In the genomic region with DNA sequence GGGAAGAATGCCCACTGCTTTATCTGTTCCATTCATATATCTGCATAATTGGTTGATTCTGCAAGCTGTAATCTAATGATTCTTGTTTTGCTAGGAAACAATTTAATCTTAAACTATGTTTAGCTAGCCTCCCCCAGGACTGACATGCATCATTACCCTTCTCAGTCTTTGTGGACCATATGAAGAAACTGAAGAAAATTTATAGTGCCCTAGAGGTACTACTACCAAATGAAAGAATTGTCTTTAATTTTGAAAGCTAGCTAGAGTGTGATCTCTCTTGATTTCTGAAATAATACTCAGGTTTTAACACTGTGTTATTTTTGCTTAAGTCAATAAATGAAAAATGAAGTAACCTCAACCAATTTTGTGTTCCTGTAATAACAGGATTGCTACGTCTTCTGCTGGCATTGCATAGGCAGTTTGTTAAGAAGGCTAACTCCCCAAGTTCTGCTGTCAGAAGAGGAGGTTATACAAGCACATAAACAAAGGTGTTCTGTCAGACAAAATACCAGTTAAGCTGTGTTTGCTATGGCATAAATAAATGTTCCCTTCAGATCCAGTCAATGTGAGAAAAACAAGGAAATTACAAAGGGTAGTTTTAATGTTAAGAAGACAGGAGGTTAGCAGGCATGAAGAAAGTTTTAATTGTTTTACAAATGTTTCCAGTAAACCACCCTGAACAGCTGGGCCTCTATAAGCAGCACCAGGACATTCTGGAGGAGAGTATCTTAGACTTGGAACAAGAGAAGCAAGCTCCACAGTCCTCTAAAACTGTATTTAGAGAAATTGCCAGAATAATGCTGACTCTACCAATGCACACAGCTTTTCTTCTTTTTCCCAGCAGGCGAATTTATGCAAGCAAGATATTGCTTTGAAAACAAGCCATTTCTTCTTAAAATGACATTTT, we compare ENCODE assay signal across 16 cellular contexts.
DNase-seq lines count a peak whose midpoint lies in the region; ATAC-seq and TF ChIP-seq lines count a peak whose summit lies in the region.
"Had no signal": no experiment of that assay in that cellular context is flagged by ENCODE, and none has a peak within 500 bp of the region (broad histone marks: within the 10 kb centered on the region; RNA-seq: fewer than 3 reads in every experiment).

No MANE protein-coding gene starts in this region.

- no peak for TF ChIP-seq EP300 in gastroesophageal sphincter (IDR thresholded peaks at IDR 0.05)

- peaks cover 16% of the 10 kb centered on the region for H3K36me3 Mint-ChIP-seq in nephron progenitor cell (ENCODE audit: low read depth)

- peak overlapping the region; percentile 78 for H3K27ac ChIP-seq in A673 (ENCODE audit: low read depth, low read length, poor library complexity, severe bottlenecking)
- H3K27ac ChIP-seq in HUES48 (ENCODE audit: low read depth, low read length), result peak overlapping the region; percentile 36
- H3K27ac ChIP-seq in gastroesophageal sphincter, result peak overlapping the region in 1 of 4 donors; percentile 20
- no peak overlapping the region for H3K27ac ChIP-seq in Peyer's patch
- H3K27ac ChIP-seq: RWPE1, SJCRH30 had no signal

- TF ChIP-seq POLR2A in gastroesophageal sphincter (IDR thresholded peaks at IDR 0.05), result no peak
- no peak for TF ChIP-seq POLR2A in Peyer's patch (IDR thresholded peaks at IDR 0.05)
- no peak for TF ChIP-seq POLR2A in erythroblast (IDR thresholded peaks at IDR 0.05; ENCODE audit: low read length)

- H3K9me3 ChIP-seq in A673 (ENCODE audit: low read depth, low read length, poor library complexity, severe bottlenecking) (no peaks in the 10 kb centered on the region), HUES48 (ENCODE audit: control insufficient read depth, insufficient read depth, low read length) (no peaks in the 10 kb centered on the region), gastroesophageal sphincter (no peaks in the 10 kb centered on the region), Peyer's patch (no peaks in the 10 kb centered on the region)
- H3K9me3 ChIP-seq: SJCRH30 had no signal

- H3K36me3 ChIP-seq in A673 (ENCODE audit: insufficient read depth, low read length, poor library complexity, severe bottlenecking) (no peaks in the 10 kb centered on the region), HUES48 (ENCODE audit: control insufficient read depth, insufficient read depth, low read length) (no peaks in the 10 kb centered on the region), gastroesophageal sphincter (no peaks in the 10 kb centered on the region), Peyer's patch (no peaks in the 10 kb centered on the region)
- H3K36me3 ChIP-seq: SJCRH30 had no signal

- H3K27ac Mint-ChIP-seq in nephron progenitor cell, result peak overlapping the region; percentile 95

- H3K27me3 Mint-ChIP-seq in nephron progenitor cell (ENCODE audit: low read depth, poor library complexity), result no peaks in the 10 kb centered on the region

- peaks cover 70% of the 10 kb centered on the region for H3K4me1 Mint-ChIP-seq in nephron progenitor cell

- CTCF ChIA-PET in A673 (lab: Charles Lee), result no interaction called here

- H3K9me3 Mint-ChIP-seq in nephron progenitor cell, result peaks cover 22% of the 10 kb centered on the region

- H3K4me3 Mint-ChIP-seq in nephron progenitor cell, result peak overlapping the region; percentile 23

- 32 to 42% methylated on average over 2 of the region's 2 CpGs for WGBS in gastroesophageal sphincter (ENCODE audit: low coverage in 1 of 2), 2 donors

- peak; percentile 40 for DNase-seq in A673 (ENCODE audit: low spot score)
- no peak for DNase-seq in nephron progenitor cell
- DNase-seq in SKM-1 (lab: John Stamatoyannopoulos, UW; ENCODE audit: unreplicated experiment), result no peak
- no peak for DNase-seq in Peyer's patch
- no peak for DNase-seq in erythroblast (lab: John Stamatoyannopoulos, UW)
- DNase-seq: C1 segment of cervical spinal cord; DND-41; NCI-H1105 treated with DMSO at 0.1 percent for 48 hours; NCI-H1694 treated with DMSO at 0.1 percent for 48 hours; NCI-H526 treated with DMSO at 0.1 percent for 48 hours; NK-92 treated with Interleukin-12 subunit alpha and Interleukin-12 subunit beta, amount 100 ng/mL, for 24 hours; SJCRH30 had no signal

- BruUV-seq in A673 (replicated peaks; lab: Mats Ljungman, UMichigan), result no TSS peak

- no peaks in the 10 kb centered on the region for H3K27me3 ChIP-seq in A673 (replicated peaks; ENCODE audit: insufficient read depth, low read depth, low read length, poor library complexity)
- no peaks in the 10 kb centered on the region for H3K27me3 ChIP-seq in HUES48 (ENCODE audit: control insufficient read depth, insufficient read depth, low read length)
- no peaks in the 10 kb centered on the region for H3K27me3 ChIP-seq in gastroesophageal sphincter
- H3K27me3 ChIP-seq in Peyer's patch, result no peaks in the 10 kb centered on the region

- H3K4me1 ChIP-seq in A673 (ENCODE audit: insufficient read depth, low read length, poor library complexity, severe bottlenecking) (peaks cover 31% of the 10 kb centered on the region), HUES48 (ENCODE audit: control insufficient read depth, insufficient read depth, low read length) (peaks cover 44% of the 10 kb centered on the region), gastroesophageal sphincter (peaks cover 0 to 17% (median 7%) of the 10 kb centered on the region in 3 donors), Peyer's patch (no peaks in the 10 kb centered on the region)
- H3K4me1 ChIP-seq: SJCRH30 had no signal

- no peak overlapping the region for H3K9ac ChIP-seq in HUES48 (ENCODE audit: low read depth, low read length)

- intact Hi-C loops in A673 (cut with micrococcal nuclease; ENCODE audit: unreplicated experiment), result no loop called here

- H3K4me3 ChIP-seq in A673 (ENCODE audit: low read depth, low read length, poor library complexity, severe bottlenecking) (no peak overlapping the region), HUES48 (ENCODE audit: low read depth, low read length) (peak overlapping the region; percentile 11; the same call in 1 of the 2 replicates), gastroesophageal sphincter (no peak overlapping the region), Peyer's patch (no peak overlapping the region)
- H3K4me3 ChIP-seq: SJCRH30 had no signal

- POLR2A ChIA-PET in A673 (lab: Charles Lee; ENCODE audit: low non-redundant PET), result no interaction called here

- ATAC-seq in gastroesophageal sphincter (peak; percentile 50), HG02642 (IDR thresholded peaks at IDR 0.05; ENCODE audit: poor library complexity, unreplicated experiment) (no peak)

- TF ChIP-seq CTCF in A673 (conservative IDR thresholded peaks at IDR 0.05; ENCODE audit: low read depth, low read length) (no peak), gastroesophageal sphincter (IDR thresholded peaks at IDR 0.05) (no peak), nephron progenitor cell (IDR thresholded peaks at IDR 0.05) (no peak), Peyer's patch (IDR thresholded peaks at IDR 0.05) (no peak)

Comparison
In these comparisons a context has a peak if more than half of its experiments do, and no peak if none do; other contexts are left out.
1. H3K27ac ChIP-seq: peak in A673 (single experiment) and HUES48 (single experiment); none in Peyer's patch (0 of 4).